Comparison of ENCODE assay signal across 16 cellular contexts in the genomic region with DNA sequence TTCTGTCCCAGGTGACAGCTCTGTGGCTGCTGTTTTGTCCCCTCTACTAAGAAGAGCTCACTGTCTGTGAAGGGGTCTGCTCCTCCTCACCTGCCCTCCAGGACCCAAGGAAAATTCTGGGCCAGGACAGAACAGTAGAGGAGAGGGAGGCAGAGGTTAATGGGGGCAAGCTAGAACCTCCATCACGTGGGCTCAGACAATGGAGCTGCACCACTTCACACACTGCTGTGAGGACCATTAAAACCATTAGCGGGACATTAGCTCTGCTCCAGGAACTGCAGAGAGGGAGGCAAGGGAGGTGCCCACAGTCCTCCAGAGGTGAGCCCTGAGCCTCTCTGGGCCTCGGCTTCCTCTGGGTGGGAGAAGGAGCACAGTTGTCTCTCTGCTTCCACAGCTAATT.
DNase-seq lines count a peak whose midpoint lies in the region; ATAC-seq and TF ChIP-seq lines count a peak whose summit lies in the region.
"Had no signal": no experiment of that assay in that cellular context is flagged by ENCODE, and none has a peak within 500 bp of the region (broad histone marks: within the 10 kb centered on the region; RNA-seq: fewer than 3 reads in every experiment).

No MANE protein-coding gene starts in this region.

- POLR2A ChIA-PET in CD4-positive, alpha-beta T cell (lab: Charles Lee) = interaction anchor here (0.5 to 6.9 kb wide), 4 partner anchors 22 to 218 kb away, joined by 3 to 48 read pairs (median 6); no protein-coding TSS in a partner anchor

- 80 to 100% methylated on average over 1 to 2 of the region's 3 CpGs for WGBS in gastroesophageal sphincter (ENCODE audit: low coverage in 1 of 2), 2 donors

- intact Hi-C loops in CD4-positive, alpha-beta T cell (cut with DNase I, micrococcal nuclease) = loop anchor here (5.0 kb wide), 2 partner anchors 36 to 64 kb away; no protein-coding TSS in a partner anchor
- intact Hi-C loops in left lung (cut with DNase I) = no loop called here

- H2AFZ ChIP-seq in GM23338 = peak overlapping the region; percentile 88
- H2AFZ ChIP-seq: hepatocyte had no signal

- H3K9me3 ChIP-seq in CD4-positive, alpha-beta T cell (ENCODE audit: control insufficient read depth, low read length) = no peaks in the 10 kb centered on the region
- H3K9me3 ChIP-seq in left lung (no peaks in the 10 kb centered on the region), gastroesophageal sphincter (no peaks in the 10 kb centered on the region)
- H3K9me3 ChIP-seq: prostate gland had no signal

- DNase-seq in CD4-positive, alpha-beta T cell = peak in 1 of 10 experiments; percentile 12
- DNase-seq in GM23338 (ENCODE audit: low spot score) = peak; percentile 54
- peak; percentile 62 for DNase-seq in SK-N-DZ (ENCODE audit: low spot score)
- DNase-seq in left lung = peak; percentile 19 to 31
- no peak for DNase-seq in stimulated activated CD4-positive, alpha-beta T cell treated with anti-CD3 and anti-CD28 coated beads, Interleukin-2, amount 100 ng/mL, for 48 hours
- DNase-seq: activated gamma-delta T cell, Kasumi-1, NCI-H2081 treated with DMSO at 0.1 percent for 48 hours, SHP77 treated with DMSO at 0.1 percent for 48 hours had no signal

- no peak for TF ChIP-seq EP300 in gastroesophageal sphincter (IDR thresholded peaks at IDR 0.05)

- no peaks in the 10 kb centered on the region for H3K79me2 ChIP-seq in GM23338 (replicated peaks; ENCODE audit: insufficient read depth)
- H3K79me2 ChIP-seq: hepatocyte had no signal

- no peak for ATAC-seq in CD4-positive, alpha-beta T cell (ENCODE audit: poor library complexity)
- ATAC-seq in GM23338 (peak; percentile 61), left lung (no peak), GM21529 (IDR thresholded peaks at IDR 0.05; ENCODE audit: unreplicated experiment) (no peak), gastroesophageal sphincter (no peak), HG03095 (IDR thresholded peaks at IDR 0.05; ENCODE audit: unreplicated experiment) (no peak)

- peaks cover 64% of the 10 kb centered on the region for H3K4me1 Mint-ChIP-seq in CD4-positive, alpha-beta T cell (ENCODE audit: low read depth)
- peaks cover 35% of the 10 kb centered on the region for H3K4me1 Mint-ChIP-seq in GM23338

- peaks cover 27% of the 10 kb centered on the region for H3K4me1 ChIP-seq in GM23338 (ENCODE audit: insufficient read depth)
- peaks cover 3 to 65% of the 10 kb centered on the region in 2 donors for H3K4me1 ChIP-seq in left lung
- no peaks in the 10 kb centered on the region for H3K4me1 ChIP-seq in gastroesophageal sphincter
- H3K4me1 ChIP-seq: prostate gland had no signal

- H3K9me3 Mint-ChIP-seq in CD4-positive, alpha-beta T cell = no peaks in the 10 kb centered on the region
- no peaks in the 10 kb centered on the region for H3K9me3 Mint-ChIP-seq in GM23338
- H3K9me3 Mint-ChIP-seq: dendritic cell treated with granulocyte-macrophage colony-stimulating factor and Interleukin-4, amounts not matched to agents 40 ng/mL and 50 ng/mL, for 4 days had no signal

- H3K4me3 Mint-ChIP-seq in CD4-positive, alpha-beta T cell = no peak overlapping the region
- H3K4me3 Mint-ChIP-seq in GM23338 = no peak overlapping the region
- H3K4me3 Mint-ChIP-seq: dendritic cell treated with granulocyte-macrophage colony-stimulating factor and Interleukin-4, amounts not matched to agents 40 ng/mL and 50 ng/mL, for 4 days had no signal

- H4K20me1 ChIP-seq in GM23338 (replicated peaks; ENCODE audit: insufficient read depth) = no peaks in the 10 kb centered on the region

- H3K4me2 ChIP-seq in GM23338 = no peak overlapping the region; the same call in 1 of the 2 replicates
- H3K4me2 ChIP-seq: hepatocyte had no signal

- H3K4me3 ChIP-seq in GM23338 (no peak overlapping the region), left lung (no peak overlapping the region), gastroesophageal sphincter (no peak overlapping the region)
- H3K4me3 ChIP-seq: hepatocyte, prostate gland had no signal

- H3K27me3 ChIP-seq in CD4-positive, alpha-beta T cell (ENCODE audit: control insufficient read depth, insufficient read depth, low read length) = no peaks in the 10 kb centered on the region
- H3K27me3 ChIP-seq in GM23338 (ENCODE audit: insufficient read depth) (no peaks in the 10 kb centered on the region), left lung (no peaks in the 10 kb centered on the region), gastroesophageal sphincter (no peaks in the 10 kb centered on the region)
- H3K27me3 ChIP-seq: hepatocyte had no signal

- CTCF ChIA-PET in CD4-positive, alpha-beta T cell (lab: Charles Lee) = interaction anchor here (1.6 kb wide), 1 partner anchor 22 kb away, joined by 8 read pairs; no protein-coding TSS in a partner anchor

- H3K36me3 ChIP-seq in GM23338 (ENCODE audit: insufficient read depth) = no peaks in the 10 kb centered on the region
- no peaks in the 10 kb centered on the region for H3K36me3 ChIP-seq in left lung
- no peaks in the 10 kb centered on the region for H3K36me3 ChIP-seq in gastroesophageal sphincter
- H3K36me3 ChIP-seq: prostate gland had no signal

- TF ChIP-seq POLR2A in gastroesophageal sphincter (IDR thresholded peaks at IDR 0.05) = no peak

- peaks cover 65% of the 10 kb centered on the region for H3K36me3 Mint-ChIP-seq in CD4-positive, alpha-beta T cell (ENCODE audit: low read depth)
- no peaks in the 10 kb centered on the region for H3K36me3 Mint-ChIP-seq in GM23338 (ENCODE audit: low read depth)

- H3F3A ChIP-seq in GM23338 (replicated peaks; ENCODE audit: low read depth) = peaks cover 6% of the 10 kb centered on the region; the same call in 1 of the 2 replicates

- peak overlapping the region; percentile 96 for H3K27ac Mint-ChIP-seq in CD4-positive, alpha-beta T cell
- H3K27ac Mint-ChIP-seq in GM23338 = peak overlapping the region; percentile 54; the same call in 1 of the 2 replicates
- H3K27ac Mint-ChIP-seq: dendritic cell treated with granulocyte-macrophage colony-stimulating factor and Interleukin-4, amounts not matched to agents 40 ng/mL and 50 ng/mL, for 4 days had no signal

- no peak overlapping the region for H3K27ac ChIP-seq in CD4-positive, alpha-beta T cell (ENCODE audit: low read depth, low read length)
- H3K27ac ChIP-seq in GM23338 (ENCODE audit: low read depth) (no peak overlapping the region), left lung (peak overlapping the region in 1 of 2 donors; percentile 45), gastroesophageal sphincter (no peak overlapping the region)
- H3K27ac ChIP-seq: C4-2B, hepatocyte, prostate gland had no signal

- H3K27me3 Mint-ChIP-seq in CD4-positive, alpha-beta T cell = no peaks in the 10 kb centered on the region
- peaks cover 9% of the 10 kb centered on the region for H3K27me3 Mint-ChIP-seq in GM23338 (ENCODE audit: insufficient read depth, low read depth, poor library complexity)
- H3K27me3 Mint-ChIP-seq: dendritic cell treated with granulocyte-macrophage colony-stimulating factor and Interleukin-4, amounts not matched to agents 40 ng/mL and 50 ng/mL, for 4 days had no signal

- no peak for TF ChIP-seq CTCF in CD4-positive, alpha-beta T cell (IDR thresholded peaks at IDR 0.05)
- no peak for TF ChIP-seq CTCF in GM23338 (conservative IDR thresholded peaks at IDR 0.05; ENCODE audit: low read depth in 2 of 2)
- no peak for TF ChIP-seq CTCF in left lung (IDR thresholded peaks at IDR 0.05)
- no peak for TF ChIP-seq CTCF in gastroesophageal sphincter (IDR thresholded peaks at IDR 0.05)

- H3K9me2 ChIP-seq in GM23338 (ENCODE audit: insufficient read depth) = no peaks in the 10 kb centered on the region

TF ChIP-seq in GM23338, 12 proteins besides CTCF, POLR2A, EP300 and RAD21:
- TF ChIP-seq, protein P1, sequence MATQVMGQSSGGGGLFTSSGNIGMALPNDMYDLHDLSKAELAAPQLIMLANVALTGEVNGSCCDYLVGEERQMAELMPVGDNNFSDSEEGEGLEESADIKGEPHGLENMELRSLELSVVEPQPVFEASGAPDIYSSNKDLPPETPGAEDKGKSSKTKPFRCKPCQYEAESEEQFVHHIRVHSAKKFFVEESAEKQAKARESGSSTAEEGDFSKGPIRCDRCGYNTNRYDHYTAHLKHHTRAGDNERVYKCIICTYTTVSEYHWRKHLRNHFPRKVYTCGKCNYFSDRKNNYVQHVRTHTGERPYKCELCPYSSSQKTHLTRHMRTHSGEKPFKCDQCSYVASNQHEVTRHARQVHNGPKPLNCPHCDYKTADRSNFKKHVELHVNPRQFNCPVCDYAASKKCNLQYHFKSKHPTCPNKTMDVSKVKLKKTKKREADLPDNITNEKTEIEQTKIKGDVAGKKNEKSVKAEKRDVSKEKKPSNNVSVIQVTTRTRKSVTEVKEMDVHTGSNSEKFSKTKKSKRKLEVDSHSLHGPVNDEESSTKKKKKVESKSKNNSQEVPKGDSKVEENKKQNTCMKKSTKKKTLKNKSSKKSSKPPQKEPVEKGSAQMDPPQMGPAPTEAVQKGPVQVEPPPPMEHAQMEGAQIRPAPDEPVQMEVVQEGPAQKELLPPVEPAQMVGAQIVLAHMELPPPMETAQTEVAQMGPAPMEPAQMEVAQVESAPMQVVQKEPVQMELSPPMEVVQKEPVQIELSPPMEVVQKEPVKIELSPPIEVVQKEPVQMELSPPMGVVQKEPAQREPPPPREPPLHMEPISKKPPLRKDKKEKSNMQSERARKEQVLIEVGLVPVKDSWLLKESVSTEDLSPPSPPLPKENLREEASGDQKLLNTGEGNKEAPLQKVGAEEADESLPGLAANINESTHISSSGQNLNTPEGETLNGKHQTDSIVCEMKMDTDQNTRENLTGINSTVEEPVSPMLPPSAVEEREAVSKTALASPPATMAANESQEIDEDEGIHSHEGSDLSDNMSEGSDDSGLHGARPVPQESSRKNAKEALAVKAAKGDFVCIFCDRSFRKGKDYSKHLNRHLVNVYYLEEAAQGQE (IDR thresholded peaks at IDR 0.05; ENCODE audit: unreplicated experiment) = no peak
- peak; percentile 73; the same call in 1 of the 2 replicates for TF ChIP-seq NANOG (IDR thresholded peaks at IDR 0.05; ENCODE audit: borderline replicate concordance)

Comparison
In these comparisons a context has a peak if more than half of its experiments do, and no peak if none do; other contexts are left out.
1. DNase-seq: peak in GM23338 (single experiment), SK-N-DZ (single experiment) and left lung (2 of 2); none in stimulated activated CD4-positive, alpha-beta T cell treated with anti-CD3 and anti-CD28 coated beads, Interleukin-2, amount 100 ng/mL, for 48 hours (0 of 2).
2. intact Hi-C loops: an anchor here in CD4-positive, alpha-beta T cell (5.0 kb wide); none called in left lung.